ENCODE assay signal across 13 cellular contexts in genomic region chr7:91310829-91311460, GRCh38. TPM values are rescaled to one million over a fixed set of nuclear protein-coding genes. Genes with fewer than 3 reads are reported as not detected.
DNase-seq lines count a peak whose midpoint lies in the region; ATAC-seq and TF ChIP-seq lines count a peak whose summit lies in the region.
"Had no signal": no experiment of that assay in that cellular context is flagged by ENCODE, and none has a peak within 500 bp of the region (broad histone marks: within the 10 kb centered on the region; RNA-seq: fewer than 3 reads in every experiment).

No MANE protein-coding gene starts in this region.

- H3K9ac ChIP-seq in neuronal stem cell (ENCODE audit: low read depth, low read length, poor library complexity) = no peak overlapping the region
- H3K9ac ChIP-seq: BLaER1 had no signal

- no peak overlapping the region for H3K4me2 ChIP-seq in neuronal stem cell (ENCODE audit: insufficient read depth, low read length, poor library complexity, severe bottlenecking)
- H3K4me2 ChIP-seq: BLaER1, PC-9 had no signal

- H3K14ac ChIP-seq in neuronal stem cell (ENCODE audit: low read length) = no peak overlapping the region

- WGBS in neuronal stem cell (ENCODE audit: extremely low coverage in 2 of 2, insufficient read length in 2 of 2, insufficient replicate concordance in 1 of 2), 2 donors = no CpG with 5 or more reads among the region's 7 CpGs

- H3K36me3 Mint-ChIP-seq in activated naive CD4-positive, alpha-beta T cell treated with anti-CD3 and anti-CD28 coated beads, Interleukin-2, amount 50 U/mL, for 72 hours = no peaks in the 10 kb centered on the region

- H2BK120ac ChIP-seq in neuronal stem cell (ENCODE audit: low read depth, low read length) = no peak overlapping the region

- H4K8ac ChIP-seq in neuronal stem cell (ENCODE audit: low read depth, low read length) = no peak overlapping the region

- H3K27ac ChIP-seq in neuronal stem cell (replicated peaks; ENCODE audit: low read length) = no peak overlapping the region
- H3K27ac ChIP-seq: BLaER1, PC-9 had no signal

- no peaks in the 10 kb centered on the region for H3K36me3 ChIP-seq in neuronal stem cell (replicated peaks in 1 of 2; ENCODE audit: control insufficient read depth in 2 of 2, insufficient read depth in 2 of 2, low read length in 2 of 2)
- H3K36me3 ChIP-seq: BLaER1, esophagus squamous epithelium had no signal

- no peak for ATAC-seq in activated naive CD4-positive, alpha-beta T cell treated with anti-CD3 and anti-CD28 coated beads, Interleukin-2, amount 50 U/mL, for 72 hours
- ATAC-seq: stimulated activated naive CD8-positive, alpha-beta T cell treated with anti-CD3 and anti-CD28 coated beads, Interleukin-15, amount 100 ng/mL, for 72 hours had no signal

- H3K27ac Mint-ChIP-seq in activated naive CD4-positive, alpha-beta T cell treated with anti-CD3 and anti-CD28 coated beads, Interleukin-2, amount 50 U/mL, for 72 hours = no peak overlapping the region
- H3K27ac Mint-ChIP-seq: stimulated activated naive CD8-positive, alpha-beta T cell treated with anti-CD3 and anti-CD28 coated beads, Interleukin-15, amount 100 ng/mL, for 72 hours had no signal

- no peak overlapping the region for H3K4me3 ChIP-seq in epithelial cell of esophagus (ENCODE audit: low read length)
- no peak overlapping the region for H3K4me3 ChIP-seq in neuronal stem cell (ENCODE audit: low read length in 2 of 2)
- H3K4me3 ChIP-seq: BLaER1, esophagus squamous epithelium, PC-9 had no signal

- H2BK12ac ChIP-seq in neuronal stem cell (ENCODE audit: low read length) = no peak overlapping the region

- no peak overlapping the region for H4K91ac ChIP-seq in neuronal stem cell (ENCODE audit: low read depth, low read length, poor library complexity)

- DNase-seq in AG08395 (ENCODE audit: low spot score) (peak; percentile 62), MV-4-11 (lab: John Stamatoyannopoulos, UW) (peak; percentile 17), epithelial cell of esophagus (ENCODE audit: low read depth) (peak; percentile 47), neuronal stem cell (ENCODE audit: low spot score) (no peak), NCI-H1694 treated with DMSO at 0.1 percent for 48 hours (lab: John Stamatoyannopoulos, UW) (no peak), NCI-H748 treated with DMSO at 0.1 percent for 48 hours (lab: John Stamatoyannopoulos, UW) (no peak), DMS153 (lab: John Stamatoyannopoulos, UW) (no peak)
- no peak for DNase-seq in activated naive CD4-positive, alpha-beta T cell treated with anti-CD3 and anti-CD28 coated beads, Interleukin-2, amount 50 U/mL, for 72 hours (ENCODE audit: low spot score in 2 of 2)
- DNase-seq: activated T-cell treated with anti-CD3 and anti-CD28 coated beads, Interleukin-2, amount 50 U/mL, for 1 hour; esophagus squamous epithelium; PC-9; stimulated activated naive CD8-positive, alpha-beta T cell treated with anti-CD3 and anti-CD28 coated beads, Interleukin-15, amount 100 ng/mL, for 72 hours had no signal

- no peaks in the 10 kb centered on the region for H3K9me3 ChIP-seq in neuronal stem cell (replicated peaks in 1 of 2; ENCODE audit: control insufficient read depth in 2 of 2, insufficient read depth in 1 of 2, low read depth in 1 of 2, low read length in 2 of 2)
- H3K9me3 ChIP-seq: BLaER1, esophagus squamous epithelium had no signal

- H2BK5ac ChIP-seq in neuronal stem cell (ENCODE audit: low read length) = no peak overlapping the region

- no peak overlapping the region for H2AK5ac ChIP-seq in neuronal stem cell (ENCODE audit: low read depth, low read length)

- no peaks in the 10 kb centered on the region for H3K79me1 ChIP-seq in neuronal stem cell (ENCODE audit: low read depth, low read length)

- no peak overlapping the region for H2BK15ac ChIP-seq in neuronal stem cell (ENCODE audit: low read length)

- H3K18ac ChIP-seq in neuronal stem cell (ENCODE audit: low read length) = no peak overlapping the region

- H3K27me3 ChIP-seq in neuronal stem cell (ENCODE audit: control insufficient read depth in 3 of 3, insufficient read depth in 3 of 3, low read depth in 1 of 3, low read length in 3 of 3) = no peaks in the 10 kb centered on the region
- H3K27me3 ChIP-seq: BLaER1, esophagus squamous epithelium had no signal

- H2AFZ ChIP-seq in neuronal stem cell (ENCODE audit: low read length) = peak overlapping the region; percentile 15
- H2AFZ ChIP-seq: PC-9 had no signal

- H3K9me3 Mint-ChIP-seq in activated naive CD4-positive, alpha-beta T cell treated with anti-CD3 and anti-CD28 coated beads, Interleukin-2, amount 50 U/mL, for 72 hours = no peaks in the 10 kb centered on the region
- H3K9me3 Mint-ChIP-seq: stimulated activated naive CD8-positive, alpha-beta T cell treated with anti-CD3 and anti-CD28 coated beads, Interleukin-15, amount 100 ng/mL, for 72 hours had no signal

- no peak overlapping the region for H3K4ac ChIP-seq in neuronal stem cell (ENCODE audit: low read length)

- H3K4me1 ChIP-seq in neuronal stem cell (ENCODE audit: control insufficient read depth in 2 of 2, insufficient read depth in 1 of 2, low read depth in 1 of 2, low read length in 2 of 2) = peaks cover 0 to 1% of the 10 kb centered on the region in 2 donors
- H3K4me1 ChIP-seq: BLaER1 had no signal

- TF ChIP-seq CTCF in epithelial cell of esophagus (IDR thresholded peaks at IDR 0.05; ENCODE audit: insufficient read depth, low read depth, low read length, missing control alignments) = no peak

- no peak overlapping the region for H3K23ac ChIP-seq in neuronal stem cell (ENCODE audit: low read depth, low read length, poor library complexity)

RNA-seq across cellular contexts. Expression of gene FZD1, which starts 46.7 kb away (rescaled TPM):
- polyA plus RNA-seq in neuronal stem cell (2013, experiment 1 of 2) = 14.2 TPM
- polyA plus RNA-seq in neuronal stem cell (2013, experiment 2 of 2) = 14.1 TPM
- 1 to 10 TPM in 1 of 2 donors, under 1 TPM in 1; 0.52 to 2.3 TPM for total RNA-seq in activated naive CD4-positive, alpha-beta T cell treated with anti-CD3 and anti-CD28 coated beads, Interleukin-2, amount 50 U/mL, for 72 hours

Comparison
In these comparisons a context has a peak if more than half of its experiments do, and no peak if none do; other contexts are left out.
1. DNase-seq: peak in AG08395 (single experiment), MV-4-11 (single experiment) and epithelial cell of esophagus (single experiment); none in neuronal stem cell (single experiment), activated naive CD4-positive, alpha-beta T cell treated with anti-CD3 and anti-CD28 coated beads, Interleukin-2, amount 50 U/mL, for 72 hours (0 of 2), NCI-H1694 treated with DMSO at 0.1 percent for 48 hours (single experiment), NCI-H748 treated with DMSO at 0.1 percent for 48 hours (single experiment) and DMS153 (single experiment).